ENCODE assay signal across 16 cellular contexts in genomic region chr10:84668186-84668763, GRCh38.
DNase-seq lines count a peak whose midpoint lies in the region; ATAC-seq lines count a peak whose summit lies in the region.
"Had no signal": no experiment of that assay in that cellular context is flagged by ENCODE, and none has a peak within 500 bp of the region (broad histone marks: within the 10 kb centered on the region; RNA-seq: fewer than 3 reads in every experiment).

No MANE protein-coding gene starts in this region.

- peak; percentile 34 for DNase-seq in NCI-H510A treated with DMSO at 0.1 percent for 48 hours (lab: John Stamatoyannopoulos, UW)
- DNase-seq in NCI-H510A (lab: John Stamatoyannopoulos, UW), result no peak
- DNase-seq in NCI-H187 treated with DMSO at 0.1 percent for 48 hours (lab: John Stamatoyannopoulos, UW), result peak; percentile 52
- peak; percentile 1 for DNase-seq in NCI-H774 (lab: John Stamatoyannopoulos, UW)
- no peak for DNase-seq in activated CD8-positive, alpha-beta memory T cell treated with anti-CD3 and anti-CD28 coated beads, Interleukin-2, amount 50 U/mL, for 48 hours
- DNase-seq in NCI-H2171 treated with DMSO at 0.1 percent for 48 hours (lab: John Stamatoyannopoulos, UW), result no peak
- no peak for DNase-seq in stimulated activated naive CD8-positive, alpha-beta T cell treated with anti-CD3 and anti-CD28 coated beads, Interleukin-15, Interleukin-2, amounts not matched to agents 100 U/mL and 50 U/mL, for 24 hours
- DNase-seq: CD4-positive, alpha-beta memory T cell; H9; KG1; MV-4-11; NCI-H1694; T-helper 17 cell had no signal

- ATAC-seq in stimulated activated naive CD8-positive, alpha-beta T cell treated with anti-CD3 and anti-CD28 coated beads, Interleukin-15, Interleukin-2, amounts not matched to agents 100 U/mL and 50 U/mL, for 24 hours, result no peak
- ATAC-seq: A549, Panc1, Right ventricle myocardium inferior, T-helper 17 cell had no signal

Comparison
In these comparisons a context has a peak if more than half of its experiments do, and no peak if none do; other contexts are left out.
1. DNase-seq: peak in NCI-H510A treated with DMSO at 0.1 percent for 48 hours (single experiment), NCI-H187 treated with DMSO at 0.1 percent for 48 hours (single experiment) and NCI-H774 (single experiment); none in NCI-H510A (single experiment), activated CD8-positive, alpha-beta memory T cell treated with anti-CD3 and anti-CD28 coated beads, Interleukin-2, amount 50 U/mL, for 48 hours (single experiment), NCI-H2171 treated with DMSO at 0.1 percent for 48 hours (single experiment) and stimulated activated naive CD8-positive, alpha-beta T cell treated with anti-CD3 and anti-CD28 coated beads, Interleukin-15, Interleukin-2, amounts not matched to agents 100 U/mL and 50 U/mL, for 24 hours (single experiment).